Comparison of ENCODE assay signal across 23 cellular contexts in the genomic region with DNA sequence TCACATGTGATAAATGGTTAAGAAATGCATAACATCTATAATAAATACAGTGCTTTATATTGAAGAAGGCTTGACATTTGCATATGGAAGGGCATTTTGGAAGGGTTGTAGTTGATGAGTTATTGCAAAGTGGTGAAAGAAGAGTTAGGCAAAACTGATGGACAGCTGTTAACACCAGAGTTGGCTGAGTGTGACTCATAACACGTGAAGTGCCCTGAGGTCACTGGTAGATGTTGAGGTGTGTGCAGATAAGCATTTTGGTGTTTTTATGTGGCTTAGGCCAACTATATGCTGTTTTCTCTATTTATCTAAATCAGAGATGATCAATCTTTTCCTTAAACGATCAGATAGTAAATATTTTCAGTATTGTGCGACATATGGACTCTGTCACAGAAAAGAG.
DNase-seq lines count a peak whose midpoint lies in the region; ATAC-seq, FAIRE-seq and TF ChIP-seq lines count a peak whose summit lies in the region.
"Had no signal": no experiment of that assay in that cellular context is flagged by ENCODE, and none has a peak within 500 bp of the region (broad histone marks: within the 10 kb centered on the region; RNA-seq: fewer than 3 reads in every experiment).

No MANE protein-coding gene starts in this region.

- H2AFZ ChIP-seq in trophoblast cell (ENCODE audit: insufficient read depth, low read length, poor library complexity): no peak overlapping the region
- H2AFZ ChIP-seq: GM23338 had no signal

- H3K18ac ChIP-seq in trophoblast cell (ENCODE audit: low read length): no peak overlapping the region

- H3K27me3 ChIP-seq in breast epithelium (no peaks in the 10 kb centered on the region), bronchial epithelial cell (ENCODE audit: control insufficient read depth, insufficient read depth, low read length) (no peaks in the 10 kb centered on the region), trophoblast cell (ENCODE audit: insufficient read depth, low read length) (no peaks in the 10 kb centered on the region)
- H3K27me3 ChIP-seq: BLaER1 treated with 17β-estradiol and CSF1 and Interleukin-3, amounts not matched to agents 10 nM and 100 nM had no signal

- no peaks in the 10 kb centered on the region for H3K79me2 ChIP-seq in trophoblast cell (ENCODE audit: control insufficient read depth, insufficient read depth, low read length, poor library complexity)

- no peak overlapping the region for H3K4me3 ChIP-seq in breast epithelium
- H3K4me3 ChIP-seq in bronchial epithelial cell (ENCODE audit: low read depth, low read length): no peak overlapping the region
- H3K4me3 ChIP-seq in trophoblast cell (ENCODE audit: low read depth, low read length): no peak overlapping the region
- H3K4me3 ChIP-seq: A549; BLaER1 treated with 17β-estradiol and CSF1 and Interleukin-3, amounts not matched to agents 10 nM and 100 nM; GM23338 had no signal

- no peaks in the 10 kb centered on the region for H3K9me3 Mint-ChIP-seq in MCF 10A (ENCODE audit: unreplicated experiment)
- peaks cover 4 to 8% of the 10 kb centered on the region in 2 donors for H3K9me3 Mint-ChIP-seq in activated T-cell treated with anti-CD3 and anti-CD28 coated beads, Interleukin-2, amount 50 U/mL, for 72 hours
- H3K9me3 Mint-ChIP-seq: GM23338 had no signal

- no peak overlapping the region for H4K8ac ChIP-seq in trophoblast cell (ENCODE audit: low read depth, low read length)

- no peak overlapping the region for H3K23ac ChIP-seq in trophoblast cell (ENCODE audit: low read length)

- no peak overlapping the region for H4K12ac ChIP-seq in trophoblast cell (ENCODE audit: low read depth, low read length)

- no peaks in the 10 kb centered on the region for H3K79me1 ChIP-seq in trophoblast cell (ENCODE audit: low read length)

- H3K36me3 Mint-ChIP-seq in MCF 10A (ENCODE audit: insufficient read depth, unreplicated experiment): no peaks in the 10 kb centered on the region
- no peaks in the 10 kb centered on the region for H3K36me3 Mint-ChIP-seq in activated T-cell treated with anti-CD3 and anti-CD28 coated beads, Interleukin-2, amount 50 U/mL, for 72 hours (ENCODE audit: insufficient read depth in 2 of 2)
- H3K36me3 Mint-ChIP-seq: CD8-positive, alpha-beta T cell; IgD-negative memory B cell had no signal

- POLR2A ChIA-PET in MCF 10A (lab: Yijun Ruan, JAX): no interaction called here

- ATAC-seq in activated T-cell treated with anti-CD3 and anti-CD28 coated beads, Interleukin-2, amount 50 U/mL, for 72 hours (replicated peaks in 1 of 2): no peak
- ATAC-seq: A549; CD8-positive, alpha-beta T cell; GM23338; HepG2 had no signal

- intact Hi-C loops in MCF 10A (cut with micrococcal nuclease) (no loop called here), breast epithelium (cut with DNase I; ENCODE audit: low total_unique reads) (no loop called here)

- no peak overlapping the region for H3K27ac Mint-ChIP-seq in MCF 10A (ENCODE audit: low read depth, unreplicated experiment)
- H3K27ac Mint-ChIP-seq in activated T-cell treated with anti-CD3 and anti-CD28 coated beads, Interleukin-2, amount 50 U/mL, for 72 hours: no peak overlapping the region
- H3K27ac Mint-ChIP-seq: B cell; CD8-positive, alpha-beta T cell; GM23338; IgD-negative memory B cell had no signal

- H3K27ac ChIP-seq in breast epithelium (no peak overlapping the region), trophoblast cell (ENCODE audit: low read depth, low read length) (no peak overlapping the region)
- H3K27ac ChIP-seq: 22Rv1; A549; BLaER1 treated with 17β-estradiol and CSF1 and Interleukin-3, amounts not matched to agents 10 nM and 100 nM; HL-60 had no signal

- H4K91ac ChIP-seq in trophoblast cell (ENCODE audit: low read depth, low read length): no peak overlapping the region

- H3K4me1 ChIP-seq in breast epithelium: no peaks in the 10 kb centered on the region
- no peaks in the 10 kb centered on the region for H3K4me1 ChIP-seq in trophoblast cell (ENCODE audit: control insufficient read depth in 1 of 2, insufficient read depth in 2 of 2, low read length in 2 of 2)
- H3K4me1 ChIP-seq: A549; BLaER1 treated with 17β-estradiol and CSF1 and Interleukin-3, amounts not matched to agents 10 nM and 100 nM had no signal

- H2AK5ac ChIP-seq in trophoblast cell (ENCODE audit: low read length): no peak overlapping the region

- TF ChIP-seq POLR2A in breast epithelium (IDR thresholded peaks at IDR 0.05): no peak

- WGBS in trophoblast cell (ENCODE audit: extremely low coverage, insufficient coverage, insufficient read length): no CpG with 5 or more reads among the region's 3 CpGs

- no peak overlapping the region for H2BK12ac ChIP-seq in trophoblast cell (ENCODE audit: low read length)

- H3K36me3 ChIP-seq in breast epithelium (no peaks in the 10 kb centered on the region), bronchial epithelial cell (ENCODE audit: control insufficient read depth, insufficient read depth, low read length) (no peaks in the 10 kb centered on the region), trophoblast cell (ENCODE audit: control insufficient read depth in 1 of 2, insufficient read depth in 2 of 2, low read length in 2 of 2) (no peaks in the 10 kb centered on the region)
- H3K36me3 ChIP-seq: BLaER1 treated with 17β-estradiol and CSF1 and Interleukin-3, amounts not matched to agents 10 nM and 100 nM had no signal

- H3K14ac ChIP-seq in trophoblast cell (ENCODE audit: low read length): no peak overlapping the region

- H2BK120ac ChIP-seq in trophoblast cell (ENCODE audit: insufficient read depth, low read length, poor library complexity): no peak overlapping the region

- no peak for TF ChIP-seq CTCF in MCF 10A (IDR thresholded peaks at IDR 0.05; ENCODE audit: unreplicated experiment)
- TF ChIP-seq CTCF in breast epithelium (IDR thresholded peaks at IDR 0.05): no peak
- TF ChIP-seq CTCF in bronchial epithelial cell (IDR thresholded peaks at IDR 0.05; ENCODE audit: insufficient read depth, low read length, severe bottlenecking): no peak

- H2BK5ac ChIP-seq in trophoblast cell (ENCODE audit: low read depth, low read length, poor library complexity): no peak overlapping the region

- H3K27me3 Mint-ChIP-seq in MCF 10A (ENCODE audit: insufficient read depth, unreplicated experiment): peaks cover 24% of the 10 kb centered on the region
- no peaks in the 10 kb centered on the region for H3K27me3 Mint-ChIP-seq in activated T-cell treated with anti-CD3 and anti-CD28 coated beads, Interleukin-2, amount 50 U/mL, for 72 hours (ENCODE audit: low read depth)
- H3K27me3 Mint-ChIP-seq: B cell, IgD-negative memory B cell had no signal

- H3K4me3 Mint-ChIP-seq in MCF 10A (ENCODE audit: unreplicated experiment): no peak overlapping the region
- no peak overlapping the region for H3K4me3 Mint-ChIP-seq in activated T-cell treated with anti-CD3 and anti-CD28 coated beads, Interleukin-2, amount 50 U/mL, for 72 hours
- H3K4me3 Mint-ChIP-seq: B cell; CD8-positive, alpha-beta T cell; GM23338; IgD-negative memory B cell had no signal

- H3K4me1 Mint-ChIP-seq in MCF 10A (ENCODE audit: insufficient read depth, unreplicated experiment): no peaks in the 10 kb centered on the region
- no peaks in the 10 kb centered on the region for H3K4me1 Mint-ChIP-seq in activated T-cell treated with anti-CD3 and anti-CD28 coated beads, Interleukin-2, amount 50 U/mL, for 72 hours (ENCODE audit: low read depth)
- H3K4me1 Mint-ChIP-seq: B cell, GM23338, IgD-negative memory B cell had no signal

- peak; percentile 22 for DNase-seq in MCF 10A (ENCODE audit: unreplicated experiment)
- DNase-seq in breast epithelium (ENCODE audit: low spot score in 2 of 2): no peak
- DNase-seq in NCI-H446 treated with DMSO at 0.1 percent for 48 hours (lab: John Stamatoyannopoulos, UW): peak; percentile 16
- DNase-seq in bronchial epithelial cell (ENCODE audit: low read depth): peak; percentile 17
- peak; percentile 35 to 59 for DNase-seq in trophoblast cell
- DNase-seq in NOMO-1 (lab: John Stamatoyannopoulos, UW; ENCODE audit: unreplicated experiment in 2 of 2): no peak
- no peak for DNase-seq in activated T-cell treated with anti-CD3 and anti-CD28 coated beads, Interleukin-2, amount 50 U/mL, for 72 hours
- DNase-seq in AML-193 (lab: John Stamatoyannopoulos, UW): no peak
- DNase-seq: Calu3; CD8-positive, alpha-beta T cell; HCEC 1CT; KBM-7 had no signal

- CTCF ChIA-PET in MCF 10A (lab: Yijun Ruan, JAX): no interaction called here

- BruUV-seq in MCF 10A (replicated peaks; lab: Mats Ljungman, UMichigan): no TSS peak

- no peak overlapping the region for H3K9ac ChIP-seq in trophoblast cell (ENCODE audit: low read length)
- H3K9ac ChIP-seq: BLaER1 treated with 17β-estradiol and CSF1 and Interleukin-3, amounts not matched to agents 10 nM and 100 nM had no signal

- H3K4me2 ChIP-seq in trophoblast cell (ENCODE audit: low read length): no peak overlapping the region
- H3K4me2 ChIP-seq: A549; BLaER1 treated with 17β-estradiol and CSF1 and Interleukin-3, amounts not matched to agents 10 nM and 100 nM; GM23338 had no signal

- no peak for FAIRE-seq in bronchial epithelial cell (lab: Jason Lieb, UNC)
- FAIRE-seq: A549, G401.6, GM12891, H54, HepG2 had no signal

- H3K4ac ChIP-seq in trophoblast cell (ENCODE audit: low read depth, low read length): no peak overlapping the region

- H3K9me3 ChIP-seq in breast epithelium (no peaks in the 10 kb centered on the region), trophoblast cell (ENCODE audit: insufficient read depth, low read depth, low read length) (no peaks in the 10 kb centered on the region)
- H3K9me3 ChIP-seq: A549 had no signal

Comparison
In these comparisons a context has a peak if more than half of its experiments do, and no peak if none do; other contexts are left out.
1. DNase-seq: peak in MCF 10A (single experiment), NCI-H446 treated with DMSO at 0.1 percent for 48 hours (single experiment), bronchial epithelial cell (single experiment) and trophoblast cell (2 of 2); none in breast epithelium (0 of 2), NOMO-1 (0 of 2), activated T-cell treated with anti-CD3 and anti-CD28 coated beads, Interleukin-2, amount 50 U/mL, for 72 hours (0 of 2) and AML-193 (0 of 2).